In genomic region chr16:67516296-67517177, GRCh38 we compare ENCODE assay signal across 1 cellular context.
TF ChIP-seq lines count a peak whose summit lies in the region.

No MANE protein-coding gene starts in this region.

TF ChIP-seq in K562, 482 proteins besides CTCF, POLR2A, EP300 and RAD21 (continued from another document):
- TF ChIP-seq ATF6 (CRISPR knock-in tag; IDR thresholded peaks at IDR 0.05) (no peak), THRAP3 (IDR thresholded peaks at IDR 0.05; ENCODE audit: borderline replicate concordance) (no peak), RAD51 (IDR thresholded peaks at IDR 0.05; ENCODE audit: borderline replicate concordance, low read depth) (no peak), NFIX (CRISPR knock-in tag; IDR thresholded peaks at IDR 0.05; ENCODE audit: low read depth) (no peak), C11orf30 (IDR thresholded peaks at IDR 0.05; ENCODE audit: low read depth) (peak; percentile 28; the same call in 1 of the 2 replicates), OTX1 (CRISPR knock-in tag; IDR thresholded peaks at IDR 0.05) (no peak), IFI16 (CRISPR knock-in tag; IDR thresholded peaks at IDR 0.05) (no peak), MAFG (tag; conservative IDR thresholded peaks at IDR 0.05) (peak; percentile 44; the same call in 1 of the 2 replicates), ZNF511 (CRISPR knock-in tag; IDR thresholded peaks at IDR 0.05) (no peak), GATAD2A (IDR thresholded peaks at IDR 0.05) (no peak), CC2D1A (IDR thresholded peaks at IDR 0.05) (no peak), SIRT6 (IDR thresholded peaks at IDR 0.05; ENCODE audit: low read depth, low read length) (no peak), PRDM10 (IDR thresholded peaks at IDR 0.05; ENCODE audit: partially characterized antibody) (no peak), BRF2 (IDR thresholded peaks at IDR 0.05; ENCODE audit: borderline replicate concordance, insufficient read depth, insufficient read length) (no peak), POLR3A (IDR thresholded peaks at IDR 0.05; ENCODE audit: borderline replicate concordance, extremely low read depth, insufficient read depth, insufficient read length) (no peak), ZNF212 (CRISPR knock-in tag; IDR thresholded peaks at IDR 0.05) (no peak), JUND (IDR thresholded peaks at IDR 0.05; ENCODE audit: borderline replicate concordance, low read depth, low read length) (peak; percentile 19; the same call in 1 of the 2 replicates), JUND (tag; IDR thresholded peaks at IDR 0.05; ENCODE audit: borderline replicate concordance, low read depth, low read length) (no peak), FOXP4 (CRISPR knock-in tag; IDR thresholded peaks at IDR 0.05; ENCODE audit: borderline replicate concordance) (no peak), PKNOX1 (IDR thresholded peaks at IDR 0.05) (peak; percentile 34; the same call in 1 of the 2 replicates), KDM1A (IDR thresholded peaks at IDR 0.05) (no peak), ZNF76 (CRISPR knock-in tag; IDR thresholded peaks at IDR 0.05; ENCODE audit: borderline replicate concordance) (no peak), THAP7 (CRISPR knock-in tag; IDR thresholded peaks at IDR 0.05) (no peak), KDM5B (IDR thresholded peaks at IDR 0.05; ENCODE audit: insufficient replicate concordance, low read depth, low read length) (no peak), CREB5 (CRISPR knock-in tag; IDR thresholded peaks at IDR 0.05) (no peak), COPS2 (conservative IDR thresholded peaks at IDR 0.05) (no peak), HES1 (IDR thresholded peaks at IDR 0.05; ENCODE audit: low read depth) (no peak), KLF1 (tag; IDR thresholded peaks at IDR 0.05) (no peak), E2F1 (CRISPR knock-in tag; IDR thresholded peaks at IDR 0.05) (no peak), MAFK (IDR thresholded peaks at IDR 0.05; ENCODE audit: low read length) (peak; percentile 10; the same call in 1 of the 2 replicates), CHCHD3 (CRISPR knock-in tag; IDR thresholded peaks at IDR 0.05) (no peak), NBN (IDR thresholded peaks at IDR 0.05; ENCODE audit: low read depth) (no peak), GTF2B (IDR thresholded peaks at IDR 0.05; ENCODE audit: extremely low read depth, insufficient read length) (no peak), ARNT (IDR thresholded peaks at IDR 0.05) (no peak), CBX2 (IDR thresholded peaks at IDR 0.05; ENCODE audit: insufficient read depth, low read length, poor library complexity, severe bottlenecking) (no peak), CHD2 (IDR thresholded peaks at IDR 0.05; ENCODE audit: low read depth, low read length) (no peak), WHSC1 (IDR thresholded peaks at IDR 0.05; ENCODE audit: low read length) (no peak), SREBF1 (IDR thresholded peaks at IDR 0.05; ENCODE audit: borderline replicate concordance, low read depth, low read length) (no peak), ZNF311 (CRISPR knock-in tag; IDR thresholded peaks at IDR 0.05) (no peak), RBM34 (IDR thresholded peaks at IDR 0.05; ENCODE audit: borderline replicate concordance, insufficient read depth, low read length) (no peak), ZBTB43 (CRISPR knock-in tag; IDR thresholded peaks at IDR 0.05) (no peak), STAT6 (CRISPR knock-in tag; IDR thresholded peaks at IDR 0.05) (no peak), ZNF3 (CRISPR knock-in tag; IDR thresholded peaks at IDR 0.05) (no peak), RFX7 (CRISPR knock-in tag; IDR thresholded peaks at IDR 0.05) (no peak)
TF ChIP-seq in K562: peak in this region for 9.
